8 cellular contexts compared by ENCODE assay signal in genomic region chr19:46955114-46955812, GRCh38.
DNase-seq lines count a peak whose midpoint lies in the region; ATAC-seq lines count a peak whose summit lies in the region.

No MANE protein-coding gene starts in this region.

- H3K9me3 Mint-ChIP-seq in stimulated activated effector memory CD8-positive, alpha-beta T cell treated with anti-CD3 and anti-CD28 coated beads, Interleukin-12 subunit alpha, Interleukin-12 subunit beta, amount 100 ng/mL, for 72 hours, result no peaks in the 10 kb centered on the region

- peak; percentile 11 for DNase-seq in stimulated activated CD4-positive, alpha-beta T cell treated with anti-CD3 and anti-CD28 coated beads, Interleukin-12 subunit alpha, Interleukin-12 subunit beta, amount 100 ng/mL, for 4 hours
- DNase-seq in stimulated activated CD4-positive, alpha-beta T cell treated with anti-CD3 and anti-CD28 coated beads, Interleukin-2, amount 100 ng/mL, for 48 hours, result no peak
- peak; percentile 31 for DNase-seq in activated CD4-positive, alpha-beta T cell treated with anti-CD3 and anti-CD28 coated beads for 48 hours
- DNase-seq in fibroblast of peridontal ligament (ENCODE audit: extremely low read depth) (peak; percentile 58), glomerular visceral epithelial cell (ENCODE audit: extremely low spot score) (no peak), middle frontal gyrus (ENCODE audit: extremely low spot score, low spot score) (no peak)
- peak in 1 of 2 donors; percentile 62 for DNase-seq in stimulated activated effector memory CD8-positive, alpha-beta T cell treated with anti-CD3 and anti-CD28 coated beads, Interleukin-12 subunit alpha, Interleukin-12 subunit beta, amount 100 ng/mL, for 72 hours (ENCODE audit: low spot score in 2 of 2)

- peaks cover 14% of the 10 kb centered on the region for H3K36me3 Mint-ChIP-seq in stimulated activated effector memory CD8-positive, alpha-beta T cell treated with anti-CD3 and anti-CD28 coated beads, Interleukin-12 subunit alpha, Interleukin-12 subunit beta, amount 100 ng/mL, for 72 hours

- H3K4me1 Mint-ChIP-seq in stimulated activated effector memory CD8-positive, alpha-beta T cell treated with anti-CD3 and anti-CD28 coated beads, Interleukin-12 subunit alpha, Interleukin-12 subunit beta, amount 100 ng/mL, for 72 hours, result peaks cover 87% of the 10 kb centered on the region

- peak; percentile 76 for ATAC-seq in stimulated activated effector memory CD8-positive, alpha-beta T cell treated with anti-CD3 and anti-CD28 coated beads, Interleukin-12 subunit alpha, Interleukin-12 subunit beta, amount 100 ng/mL, for 72 hours
- ATAC-seq in GM18868 (IDR thresholded peaks at IDR 0.05; ENCODE audit: unreplicated experiment), result no peak

- H3K4me3 Mint-ChIP-seq in stimulated activated effector memory CD8-positive, alpha-beta T cell treated with anti-CD3 and anti-CD28 coated beads, Interleukin-12 subunit alpha, Interleukin-12 subunit beta, amount 100 ng/mL, for 72 hours, result peak overlapping the region; percentile 75

- H3K27ac Mint-ChIP-seq in stimulated activated effector memory CD8-positive, alpha-beta T cell treated with anti-CD3 and anti-CD28 coated beads, Interleukin-12 subunit alpha, Interleukin-12 subunit beta, amount 100 ng/mL, for 72 hours, result peak overlapping the region; percentile 96

Comparison
In these comparisons a context has a peak if more than half of its experiments do, and no peak if none do; other contexts are left out.
1. DNase-seq: peak in stimulated activated CD4-positive, alpha-beta T cell treated with anti-CD3 and anti-CD28 coated beads, Interleukin-12 subunit alpha, Interleukin-12 subunit beta, amount 100 ng/mL, for 4 hours (single experiment), activated CD4-positive, alpha-beta T cell treated with anti-CD3 and anti-CD28 coated beads for 48 hours (single experiment) and fibroblast of peridontal ligament (single experiment); none in stimulated activated CD4-positive, alpha-beta T cell treated with anti-CD3 and anti-CD28 coated beads, Interleukin-2, amount 100 ng/mL, for 48 hours (0 of 2), glomerular visceral epithelial cell (single experiment) and middle frontal gyrus (single experiment).